In the genomic region with DNA sequence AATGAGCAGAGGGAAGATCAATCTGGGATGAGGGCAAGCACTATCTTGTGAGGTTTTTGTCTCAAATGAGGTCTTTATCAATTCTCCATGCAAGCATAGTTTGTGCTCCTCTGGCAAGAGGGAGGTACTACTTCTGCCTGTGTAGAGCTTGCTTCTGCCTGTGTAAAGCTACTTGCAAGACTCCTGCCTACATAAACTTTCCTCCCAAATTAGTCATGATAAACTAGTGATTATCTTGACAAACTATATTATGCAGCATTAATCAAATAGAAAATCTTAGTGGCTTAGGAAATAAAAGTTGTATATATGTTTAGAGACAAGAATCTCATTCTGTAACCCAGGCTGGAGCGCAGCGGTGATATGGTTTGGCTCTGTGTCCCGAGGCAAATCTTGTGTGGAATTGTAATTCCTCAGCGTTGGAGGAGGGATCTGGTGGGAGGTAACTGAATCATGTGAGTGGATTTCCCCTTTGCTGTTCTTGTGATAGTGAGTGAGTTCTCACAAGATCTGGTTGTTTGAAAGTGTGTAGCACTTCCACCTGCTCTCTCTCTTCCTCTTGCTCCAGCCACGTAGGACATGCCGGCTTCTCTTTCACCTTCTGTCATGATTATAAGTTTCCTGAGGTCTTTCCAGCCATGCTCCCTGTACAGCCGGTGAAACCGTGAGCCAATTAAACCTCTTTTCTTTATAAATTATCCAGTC, we compare ENCODE assay signal across 22 cellular contexts. TPM values are rescaled to one million over a fixed set of nuclear protein-coding genes. Genes with fewer than 3 reads are reported as not detected.
DNase-seq lines count a peak whose midpoint lies in the region; ATAC-seq, FAIRE-seq and TF ChIP-seq lines count a peak whose summit lies in the region.
"Had no signal": no experiment of that assay in that cellular context is flagged by ENCODE, and none has a peak within 500 bp of the region (broad histone marks: within the 10 kb centered on the region; RNA-seq: fewer than 3 reads in every experiment).

No MANE protein-coding gene starts in this region.

- H3K36me3 ChIP-seq in IMR-90 (ENCODE audit: control insufficient read depth, insufficient read depth, low read length): no peaks in the 10 kb centered on the region

- no TSS peak for BruUV-seq in IMR-90 (replicated peaks; lab: Mats Ljungman, UMichigan)

- H3K27ac ChIP-seq in IMR-90 (ENCODE audit: insufficient read depth, low read length): no peak overlapping the region
- H3K27ac ChIP-seq: C4-2B, HL-60 had no signal

- H3K4ac ChIP-seq in IMR-90 (ENCODE audit: low read depth, low read length): no peak overlapping the region

- H2BK20ac ChIP-seq in IMR-90 (ENCODE audit: low read depth, low read length): no peak overlapping the region

- no peaks in the 10 kb centered on the region for H3K9me1 ChIP-seq in IMR-90 (ENCODE audit: insufficient read depth, low read length)

- CTCF ChIA-PET in IMR-90 (lab: Yijun Ruan, JAX): interaction anchor here (1.0 kb wide), 1 partner anchor 219 kb away, joined by 3 read pairs; no protein-coding TSS in a partner anchor

- TF ChIP-seq POLR2A in IMR-90 (IDR thresholded peaks at IDR 0.05; ENCODE audit: low read depth, low read length) (no peak), H54 (IDR thresholded peaks at IDR 0.05; ENCODE audit: low read depth, low read length) (no peak)

- no peak for TF ChIP-seq CTCF in IMR-90 (conservative IDR thresholded peaks at IDR 0.05; ENCODE audit: low read depth, low read length)

- H3K23ac ChIP-seq in IMR-90 (ENCODE audit: low read depth, low read length): no peak overlapping the region

- H3K4me1 Mint-ChIP-seq in stimulated activated naive CD8-positive, alpha-beta T cell treated with anti-CD3 and anti-CD28 coated beads, Interleukin-15, amount 100 ng/mL, for 72 hours: no peaks in the 10 kb centered on the region
- H3K4me1 Mint-ChIP-seq: GM23338, IgD-negative memory B cell had no signal

- no peak for FAIRE-seq in H54 (lab: Jason Lieb, UNC)
- FAIRE-seq: A204.1 had no signal

- no peak overlapping the region for H3K18ac ChIP-seq in IMR-90 (ENCODE audit: low read depth, low read length)

- no peaks in the 10 kb centered on the region for H3K79me1 ChIP-seq in IMR-90 (ENCODE audit: low read depth in 1 of 2, low read length in 2 of 2)

- intact Hi-C loops in IMR-90 (cut with micrococcal nuclease): no loop called here

- no peak for TF ChIP-seq RAD21 in IMR-90 (IDR thresholded peaks at IDR 0.05; ENCODE audit: low read length)

- H3K9ac ChIP-seq in IMR-90 (ENCODE audit: low read depth, low read length): no peak overlapping the region

- no peak overlapping the region for H3K4me3 Mint-ChIP-seq in stimulated activated naive CD8-positive, alpha-beta T cell treated with anti-CD3 and anti-CD28 coated beads, Interleukin-15, amount 100 ng/mL, for 72 hours
- H3K4me3 Mint-ChIP-seq: CD4-positive, alpha-beta T cell; GM23338; HFFc6; IgD-negative memory B cell had no signal

- H4K5ac ChIP-seq in IMR-90 (ENCODE audit: low read depth, low read length): no peak overlapping the region

- H3K27ac Mint-ChIP-seq in stimulated activated naive CD8-positive, alpha-beta T cell treated with anti-CD3 and anti-CD28 coated beads, Interleukin-15, amount 100 ng/mL, for 72 hours: no peak overlapping the region
- H3K27ac Mint-ChIP-seq: CD4-positive, alpha-beta T cell; GM23338; HFFc6; IgD-negative memory B cell had no signal

- no peaks in the 10 kb centered on the region for H4K20me1 ChIP-seq in IMR-90 (ENCODE audit: insufficient read depth, low read length)

- peaks cover 7% of the 10 kb centered on the region for H3K27me3 Mint-ChIP-seq in stimulated activated naive CD8-positive, alpha-beta T cell treated with anti-CD3 and anti-CD28 coated beads, Interleukin-15, amount 100 ng/mL, for 72 hours

- no peak for ATAC-seq in IMR-90 (ENCODE audit: low read depth)
- no peak for ATAC-seq in stimulated activated naive CD8-positive, alpha-beta T cell treated with anti-CD3 and anti-CD28 coated beads, Interleukin-15, amount 100 ng/mL, for 72 hours
- ATAC-seq: GM23338, HCT116 had no signal

- no peak overlapping the region for H2BK15ac ChIP-seq in IMR-90 (ENCODE audit: low read depth, low read length)

- H2AFZ ChIP-seq in IMR-90 (replicated peaks; ENCODE audit: low read length, poor library complexity): no peak overlapping the region
- H2AFZ ChIP-seq: GM23338 had no signal

- dilution Hi-C loops in IMR-90 (cut with HindIII; ENCODE audit: low sequenced_read_pairs, unreplicated experiment): no loop called here

- H3K4me1 ChIP-seq in IMR-90 (ENCODE audit: control insufficient read depth, insufficient read depth, low read length): no peaks in the 10 kb centered on the region

- H3K27me3 ChIP-seq in IMR-90 (ENCODE audit: control insufficient read depth, insufficient read depth, low read length): no peaks in the 10 kb centered on the region

- H2BK120ac ChIP-seq in IMR-90 (ENCODE audit: low read depth, low read length): no peak overlapping the region

- no peak overlapping the region for H3K14ac ChIP-seq in IMR-90 (replicated peaks; ENCODE audit: low read depth, low read length)

- no peak overlapping the region for H3K56ac ChIP-seq in IMR-90 (ENCODE audit: extremely low read depth, insufficient read depth, low read length)

- H3K4me3 ChIP-seq in IMR-90 (ENCODE audit: insufficient read depth, low read depth, low read length): no peak overlapping the region
- H3K4me3 ChIP-seq: GM23338 had no signal

- H2AK9ac ChIP-seq in IMR-90 (replicated peaks; ENCODE audit: low read depth, low read length, poor library complexity): no peak overlapping the region

- no peak overlapping the region for H3K4me2 ChIP-seq in IMR-90 (ENCODE audit: low read depth, low read length)
- H3K4me2 ChIP-seq: GM23338 had no signal

- H2BK5ac ChIP-seq in IMR-90 (ENCODE audit: low read depth, low read length, poor library complexity, severe bottlenecking): no peak overlapping the region

- H4K91ac ChIP-seq in IMR-90 (ENCODE audit: insufficient read depth, low read depth, low read length): no peak overlapping the region

- 83% methylated on average over 4 of the region's 8 CpGs; no CpG with 5 or more reads in 1 of the 2 experiments for WGBS in IMR-90 (ENCODE audit: extremely low coverage in 2 of 2, insufficient read length in 1 of 2), 2 experiments

- no peaks in the 10 kb centered on the region for H3K9me3 ChIP-seq in IMR-90 (ENCODE audit: control insufficient read depth, insufficient read depth, low read length)

- in situ Hi-C loops in IMR-90 (cut with MboI; ENCODE audit: low sequenced_read_pairs): no loop called here

- H3K9me3 Mint-ChIP-seq in stimulated activated naive CD8-positive, alpha-beta T cell treated with anti-CD3 and anti-CD28 coated beads, Interleukin-15, amount 100 ng/mL, for 72 hours: no peaks in the 10 kb centered on the region
- H3K9me3 Mint-ChIP-seq: CD4-positive, alpha-beta T cell; GM23338; HFFc6; IgD-negative memory B cell had no signal

- no peak overlapping the region for H2AK5ac ChIP-seq in IMR-90 (ENCODE audit: low read depth, low read length)

- DNase-seq in IMR-90 (peak; percentile 27), fibroblast of peridontal ligament (ENCODE audit: extremely low read depth) (peak; percentile 23), kidney glomerular epithelial cell (lab: John Stamatoyannopoulos, UW) (peak; percentile 3), H54 (ENCODE audit: insufficient read length, low spot score) (no peak)
- DNase-seq in activated CD4-positive, alpha-beta T cell treated with anti-CD3 and anti-CD28 coated beads, Interleukin-2, amount 50 U/mL, for 4 hours: no peak
- DNase-seq in stimulated activated naive CD8-positive, alpha-beta T cell treated with anti-CD3 and anti-CD28 coated beads, Interleukin-15, amount 100 ng/mL, for 72 hours: no peak
- DNase-seq: ACHN; CD4-positive, alpha-beta T cell; DMS153; DMS79; GF-D8; H7; HFFc6; KBM-7 had no signal

- POLR2A ChIA-PET in IMR-90 (lab: Charles Lee; ENCODE audit: unreplicated experiment): no interaction called here

- H4K8ac ChIP-seq in IMR-90 (ENCODE audit: low read depth in 2 of 2, low read length in 2 of 2): no peak overlapping the region

TF ChIP-seq in IMR-90, 13 proteins besides CTCF, POLR2A, EP300 and RAD21 (continues in another document):
- TF ChIP-seq BHLHE40 (IDR thresholded peaks at IDR 0.05; ENCODE audit: low read depth, low read length) (no peak), MAFK (IDR thresholded peaks at IDR 0.05; ENCODE audit: low read depth, low read length) (no peak), RFX5 (IDR thresholded peaks at IDR 0.05; ENCODE audit: low read depth, low read length) (no peak), RCOR1 (IDR thresholded peaks at IDR 0.05; ENCODE audit: insufficient replicate concordance, low read length) (no peak), CEBPB (IDR thresholded peaks at IDR 0.05; ENCODE audit: low read depth, low read length) (no peak), SMC3 (IDR thresholded peaks at IDR 0.05; ENCODE audit: low read depth, low read length) (no peak), CHD1 (IDR thresholded peaks at IDR 0.05; ENCODE audit: low read depth, low read length) (no peak), NFE2L2 (IDR thresholded peaks at IDR 0.05; ENCODE audit: low read depth, low read length) (no peak), MXI1 (IDR thresholded peaks at IDR 0.05; ENCODE audit: borderline replicate concordance, low read depth, low read length) (no peak), FOS (IDR thresholded peaks at IDR 0.05; ENCODE audit: low read depth, low read length) (no peak)
- TF ChIP-seq, protein P1, sequence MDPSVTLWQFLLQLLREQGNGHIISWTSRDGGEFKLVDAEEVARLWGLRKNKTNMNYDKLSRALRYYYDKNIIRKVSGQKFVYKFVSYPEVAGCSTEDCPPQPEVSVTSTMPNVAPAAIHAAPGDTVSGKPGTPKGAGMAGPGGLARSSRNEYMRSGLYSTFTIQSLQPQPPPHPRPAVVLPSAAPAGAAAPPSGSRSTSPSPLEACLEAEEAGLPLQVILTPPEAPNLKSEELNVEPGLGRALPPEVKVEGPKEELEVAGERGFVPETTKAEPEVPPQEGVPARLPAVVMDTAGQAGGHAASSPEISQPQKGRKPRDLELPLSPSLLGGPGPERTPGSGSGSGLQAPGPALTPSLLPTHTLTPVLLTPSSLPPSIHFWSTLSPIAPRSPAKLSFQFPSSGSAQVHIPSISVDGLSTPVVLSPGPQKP (IDR thresholded peaks at IDR 0.05; ENCODE audit: borderline replicate concordance, low read depth, low read length): no peak

RNA-seq across cellular contexts. Expression of a gene that starts 8.1 kb away (rescaled TPM):
- total RNA-seq in IMR-90 (2012; rRNA removed): not detected in 2 replicates
- polyA plus RNA-seq in IMR-90 (2012; rRNA removed): not detected in 2 replicates
- polyA plus RNA-seq in IMR-90 (2012; cell fraction: cytosol; rRNA removed): not detected in 2 replicates
- polyA plus RNA-seq in IMR-90 (2012; cell fraction: nucleus; rRNA removed; ENCODE audit: low replicate concordance): not detected in 2 replicates
- total RNA-seq: CD4-positive, alpha-beta T cell; Daoy; H7; HT1080 had no signal
- polyA plus RNA-seq: GM23338, IgD-negative memory B cell had no signal

RNA-seq across cellular contexts. Expression of a gene that starts 9.5 kb away (rescaled TPM):
- 245 and 246 TPM in 2 replicates for total RNA-seq in IMR-90 (2012; rRNA removed)
- polyA plus RNA-seq in IMR-90 (2012; rRNA removed): 155 and 166 TPM in 2 replicates
- 30.1 and 60.9 TPM in 2 replicates for polyA plus RNA-seq in IMR-90 (2012; cell fraction: cytosol; rRNA removed)
- 9.4 and 51.9 TPM in 2 replicates for polyA plus RNA-seq in IMR-90 (2012; cell fraction: nucleus; rRNA removed; ENCODE audit: low replicate concordance)
- total RNA-seq: CD4-positive, alpha-beta T cell; GM23338 had no signal
- polyA plus RNA-seq: GM23338, IgD-negative memory B cell had no signal

RNA-seq across cellular contexts. Expression of a gene that starts 54.9 kb away (rescaled TPM):
- total RNA-seq in IMR-90 (2012; rRNA removed): under 0.01 and 0.28 TPM in 2 replicates
- 0.29 and 0.39 TPM in 2 replicates for polyA plus RNA-seq in IMR-90 (2012; rRNA removed)
- 0.03 and 0.09 TPM in 2 replicates for polyA plus RNA-seq in IMR-90 (2012; cell fraction: cytosol; rRNA removed)
- polyA plus RNA-seq in IMR-90 (2012; cell fraction: nucleus; rRNA removed; ENCODE audit: low replicate concordance): 0.04 and 0.09 TPM in 2 replicates
- total RNA-seq: CD4-positive, alpha-beta T cell; GM23338; H7 had no signal
- polyA plus RNA-seq: IgD-negative memory B cell had no signal

Comparison
In these comparisons a context has a peak if more than half of its experiments do, and no peak if none do; other contexts are left out.
1. DNase-seq: peak in IMR-90 (single experiment), fibroblast of peridontal ligament (single experiment) and kidney glomerular epithelial cell (single experiment); none in activated CD4-positive, alpha-beta T cell treated with anti-CD3 and anti-CD28 coated beads, Interleukin-2, amount 50 U/mL, for 4 hours (0 of 2), stimulated activated naive CD8-positive, alpha-beta T cell treated with anti-CD3 and anti-CD28 coated beads, Interleukin-15, amount 100 ng/mL, for 72 hours (0 of 2) and H54 (single experiment).